1 cellular context compared by ENCODE assay signal in the genomic region with DNA sequence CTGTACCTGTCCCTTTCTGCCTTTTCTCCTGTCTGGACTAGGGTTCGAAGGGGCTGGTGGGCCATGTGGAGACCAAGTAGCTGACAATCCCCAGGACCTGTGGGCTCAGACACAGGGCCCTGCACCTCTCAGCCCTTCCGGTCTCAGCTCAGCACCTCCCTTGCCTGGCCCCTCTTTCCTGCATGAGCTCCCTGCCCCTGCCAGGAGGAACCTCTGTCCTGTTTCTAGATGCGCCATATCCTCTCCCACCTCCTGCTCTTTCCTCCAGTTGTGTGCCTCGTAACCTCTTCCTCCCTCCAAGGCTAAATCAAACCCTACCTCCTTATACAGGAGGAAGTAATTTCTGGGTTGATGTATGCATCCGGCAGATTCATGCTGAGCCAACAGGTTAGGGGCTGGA.
TF ChIP-seq lines count a peak whose summit lies in the region.

No MANE protein-coding gene starts in this region.

TF ChIP-seq in HepG2, 621 proteins besides CTCF, POLR2A, EP300 and RAD21:
- TF ChIP-seq ZNF7 (CRISPR knock-in tag; IDR thresholded peaks at IDR 0.05) (no peak), HMG20A (CRISPR knock-in tag; IDR thresholded peaks at IDR 0.05; ENCODE audit: borderline replicate concordance) (no peak), ADNP (CRISPR knock-in tag; IDR thresholded peaks at IDR 0.05) (no peak), GABPA (IDR thresholded peaks at IDR 0.05; ENCODE audit: low read depth, low read length) (no peak), GABPA (CRISPR knock-in tag; IDR thresholded peaks at IDR 0.05; ENCODE audit: low read depth) (no peak), SNAPC2 (CRISPR knock-in tag; IDR thresholded peaks at IDR 0.05) (no peak), NFRKB (IDR thresholded peaks at IDR 0.05) (no peak), THYN1 (CRISPR knock-in tag; IDR thresholded peaks at IDR 0.05; ENCODE audit: borderline replicate concordance, low read depth) (no peak), FOSL1 (CRISPR knock-in tag; IDR thresholded peaks at IDR 0.05; ENCODE audit: borderline replicate concordance) (no peak), NFATC3 (CRISPR knock-in tag; IDR thresholded peaks at IDR 0.05) (no peak), PCBP2 (optimal IDR thresholded peaks at IDR 0.05; ENCODE audit: low read depth, low read length, poor library complexity, severe bottlenecking) (no peak), GLI4 (CRISPR knock-in tag; IDR thresholded peaks at IDR 0.05; ENCODE audit: borderline replicate concordance) (no peak)
- TF ChIP-seq, protein P1, sequence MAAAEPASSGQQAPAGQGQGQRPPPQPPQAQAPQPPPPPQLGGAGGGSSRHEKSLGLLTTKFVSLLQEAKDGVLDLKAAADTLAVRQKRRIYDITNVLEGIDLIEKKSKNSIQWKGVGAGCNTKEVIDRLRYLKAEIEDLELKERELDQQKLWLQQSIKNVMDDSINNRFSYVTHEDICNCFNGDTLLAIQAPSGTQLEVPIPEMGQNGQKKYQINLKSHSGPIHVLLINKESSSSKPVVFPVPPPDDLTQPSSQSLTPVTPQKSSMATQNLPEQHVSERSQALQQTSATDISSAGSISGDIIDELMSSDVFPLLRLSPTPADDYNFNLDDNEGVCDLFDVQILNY (CRISPR knock-in tag; conservative IDR thresholded peaks at IDR 0.05), result no peak
- TF ChIP-seq, protein P2, sequence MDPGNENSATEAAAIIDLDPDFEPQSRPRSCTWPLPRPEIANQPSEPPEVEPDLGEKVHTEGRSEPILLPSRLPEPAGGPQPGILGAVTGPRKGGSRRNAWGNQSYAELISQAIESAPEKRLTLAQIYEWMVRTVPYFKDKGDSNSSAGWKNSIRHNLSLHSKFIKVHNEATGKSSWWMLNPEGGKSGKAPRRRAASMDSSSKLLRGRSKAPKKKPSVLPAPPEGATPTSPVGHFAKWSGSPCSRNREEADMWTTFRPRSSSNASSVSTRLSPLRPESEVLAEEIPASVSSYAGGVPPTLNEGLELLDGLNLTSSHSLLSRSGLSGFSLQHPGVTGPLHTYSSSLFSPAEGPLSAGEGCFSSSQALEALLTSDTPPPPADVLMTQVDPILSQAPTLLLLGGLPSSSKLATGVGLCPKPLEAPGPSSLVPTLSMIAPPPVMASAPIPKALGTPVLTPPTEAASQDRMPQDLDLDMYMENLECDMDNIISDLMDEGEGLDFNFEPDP (CRISPR knock-in tag; conservative IDR thresholded peaks at IDR 0.05), result no peak
- TF ChIP-seq, protein P3, sequence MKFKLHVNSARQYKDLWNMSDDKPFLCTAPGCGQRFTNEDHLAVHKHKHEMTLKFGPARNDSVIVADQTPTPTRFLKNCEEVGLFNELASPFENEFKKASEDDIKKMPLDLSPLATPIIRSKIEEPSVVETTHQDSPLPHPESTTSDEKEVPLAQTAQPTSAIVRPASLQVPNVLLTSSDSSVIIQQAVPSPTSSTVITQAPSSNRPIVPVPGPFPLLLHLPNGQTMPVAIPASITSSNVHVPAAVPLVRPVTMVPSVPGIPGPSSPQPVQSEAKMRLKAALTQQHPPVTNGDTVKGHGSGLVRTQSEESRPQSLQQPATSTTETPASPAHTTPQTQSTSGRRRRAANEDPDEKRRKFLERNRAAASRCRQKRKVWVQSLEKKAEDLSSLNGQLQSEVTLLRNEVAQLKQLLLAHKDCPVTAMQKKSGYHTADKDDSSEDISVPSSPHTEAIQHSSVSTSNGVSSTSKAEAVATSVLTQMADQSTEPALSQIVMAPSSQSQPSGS (CRISPR knock-in tag; IDR thresholded peaks at IDR 0.05), result no peak
- TF ChIP-seq, protein P4, sequence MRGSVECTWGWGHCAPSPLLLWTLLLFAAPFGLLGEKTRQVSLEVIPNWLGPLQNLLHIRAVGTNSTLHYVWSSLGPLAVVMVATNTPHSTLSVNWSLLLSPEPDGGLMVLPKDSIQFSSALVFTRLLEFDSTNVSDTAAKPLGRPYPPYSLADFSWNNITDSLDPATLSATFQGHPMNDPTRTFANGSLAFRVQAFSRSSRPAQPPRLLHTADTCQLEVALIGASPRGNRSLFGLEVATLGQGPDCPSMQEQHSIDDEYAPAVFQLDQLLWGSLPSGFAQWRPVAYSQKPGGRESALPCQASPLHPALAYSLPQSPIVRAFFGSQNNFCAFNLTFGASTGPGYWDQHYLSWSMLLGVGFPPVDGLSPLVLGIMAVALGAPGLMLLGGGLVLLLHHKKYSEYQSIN (CRISPR knock-in tag; IDR thresholded peaks at IDR 0.05; ENCODE audit: borderline replicate concordance), result no peak
- TF ChIP-seq, protein P5, sequence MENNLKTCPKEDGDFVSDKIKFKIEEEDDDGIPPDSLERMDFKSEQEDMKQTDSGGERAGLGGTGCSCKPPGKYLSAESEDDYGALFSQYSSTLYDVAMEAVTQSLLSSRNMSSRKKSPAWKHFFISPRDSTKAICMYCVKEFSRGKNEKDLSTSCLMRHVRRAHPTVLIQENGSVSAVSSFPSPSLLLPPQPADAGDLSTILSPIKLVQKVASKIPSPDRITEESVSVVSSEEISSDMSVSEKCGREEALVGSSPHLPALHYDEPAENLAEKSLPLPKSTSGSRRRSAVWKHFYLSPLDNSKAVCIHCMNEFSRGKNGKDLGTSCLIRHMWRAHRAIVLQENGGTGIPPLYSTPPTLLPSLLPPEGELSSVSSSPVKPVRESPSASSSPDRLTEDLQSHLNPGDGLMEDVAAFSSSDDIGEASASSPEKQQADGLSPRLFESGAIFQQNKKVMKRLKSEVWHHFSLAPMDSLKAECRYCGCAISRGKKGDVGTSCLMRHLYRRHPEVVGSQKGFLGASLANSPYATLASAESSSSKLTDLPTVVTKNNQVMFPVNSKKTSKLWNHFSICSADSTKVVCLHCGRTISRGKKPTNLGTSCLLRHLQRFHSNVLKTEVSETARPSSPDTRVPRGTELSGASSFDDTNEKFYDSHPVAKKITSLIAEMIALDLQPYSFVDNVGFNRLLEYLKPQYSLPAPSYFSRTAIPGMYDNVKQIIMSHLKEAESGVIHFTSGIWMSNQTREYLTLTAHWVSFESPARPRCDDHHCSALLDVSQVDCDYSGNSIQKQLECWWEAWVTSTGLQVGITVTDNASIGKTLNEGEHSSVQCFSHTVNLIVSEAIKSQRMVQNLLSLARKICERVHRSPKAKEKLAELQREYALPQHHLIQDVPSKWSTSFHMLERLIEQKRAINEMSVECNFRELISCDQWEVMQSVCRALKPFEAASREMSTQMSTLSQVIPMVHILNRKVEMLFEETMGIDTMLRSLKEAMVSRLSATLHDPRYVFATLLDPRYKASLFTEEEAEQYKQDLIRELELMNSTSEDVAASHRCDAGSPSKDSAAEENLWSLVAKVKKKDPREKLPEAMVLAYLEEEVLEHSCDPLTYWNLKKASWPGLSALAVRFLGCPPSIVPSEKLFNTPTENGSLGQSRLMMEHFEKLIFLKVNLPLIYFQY (CRISPR knock-in tag; IDR thresholded peaks at IDR 0.05; ENCODE audit: borderline replicate concordance), result no peak
- TF ChIP-seq, protein P6, sequence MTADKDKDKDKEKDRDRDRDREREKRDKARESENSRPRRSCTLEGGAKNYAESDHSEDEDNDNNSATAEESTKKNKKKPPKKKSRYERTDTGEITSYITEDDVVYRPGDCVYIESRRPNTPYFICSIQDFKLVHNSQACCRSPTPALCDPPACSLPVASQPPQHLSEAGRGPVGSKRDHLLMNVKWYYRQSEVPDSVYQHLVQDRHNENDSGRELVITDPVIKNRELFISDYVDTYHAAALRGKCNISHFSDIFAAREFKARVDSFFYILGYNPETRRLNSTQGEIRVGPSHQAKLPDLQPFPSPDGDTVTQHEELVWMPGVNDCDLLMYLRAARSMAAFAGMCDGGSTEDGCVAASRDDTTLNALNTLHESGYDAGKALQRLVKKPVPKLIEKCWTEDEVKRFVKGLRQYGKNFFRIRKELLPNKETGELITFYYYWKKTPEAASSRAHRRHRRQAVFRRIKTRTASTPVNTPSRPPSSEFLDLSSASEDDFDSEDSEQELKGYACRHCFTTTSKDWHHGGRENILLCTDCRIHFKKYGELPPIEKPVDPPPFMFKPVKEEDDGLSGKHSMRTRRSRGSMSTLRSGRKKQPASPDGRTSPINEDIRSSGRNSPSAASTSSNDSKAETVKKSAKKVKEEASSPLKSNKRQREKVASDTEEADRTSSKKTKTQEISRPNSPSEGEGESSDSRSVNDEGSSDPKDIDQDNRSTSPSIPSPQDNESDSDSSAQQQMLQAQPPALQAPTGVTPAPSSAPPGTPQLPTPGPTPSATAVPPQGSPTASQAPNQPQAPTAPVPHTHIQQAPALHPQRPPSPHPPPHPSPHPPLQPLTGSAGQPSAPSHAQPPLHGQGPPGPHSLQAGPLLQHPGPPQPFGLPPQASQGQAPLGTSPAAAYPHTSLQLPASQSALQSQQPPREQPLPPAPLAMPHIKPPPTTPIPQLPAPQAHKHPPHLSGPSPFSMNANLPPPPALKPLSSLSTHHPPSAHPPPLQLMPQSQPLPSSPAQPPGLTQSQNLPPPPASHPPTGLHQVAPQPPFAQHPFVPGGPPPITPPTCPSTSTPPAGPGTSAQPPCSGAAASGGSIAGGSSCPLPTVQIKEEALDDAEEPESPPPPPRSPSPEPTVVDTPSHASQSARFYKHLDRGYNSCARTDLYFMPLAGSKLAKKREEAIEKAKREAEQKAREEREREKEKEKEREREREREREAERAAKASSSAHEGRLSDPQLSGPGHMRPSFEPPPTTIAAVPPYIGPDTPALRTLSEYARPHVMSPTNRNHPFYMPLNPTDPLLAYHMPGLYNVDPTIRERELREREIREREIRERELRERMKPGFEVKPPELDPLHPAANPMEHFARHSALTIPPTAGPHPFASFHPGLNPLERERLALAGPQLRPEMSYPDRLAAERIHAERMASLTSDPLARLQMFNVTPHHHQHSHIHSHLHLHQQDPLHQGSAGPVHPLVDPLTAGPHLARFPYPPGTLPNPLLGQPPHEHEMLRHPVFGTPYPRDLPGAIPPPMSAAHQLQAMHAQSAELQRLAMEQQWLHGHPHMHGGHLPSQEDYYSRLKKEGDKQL (CRISPR knock-in tag; IDR thresholded peaks at IDR 0.05; ENCODE audit: low read depth), result no peak
TF ChIP-seq in HepG2: peak in this region for 0.
